ENCODE assay signal across 8 cellular contexts in the genomic region with DNA sequence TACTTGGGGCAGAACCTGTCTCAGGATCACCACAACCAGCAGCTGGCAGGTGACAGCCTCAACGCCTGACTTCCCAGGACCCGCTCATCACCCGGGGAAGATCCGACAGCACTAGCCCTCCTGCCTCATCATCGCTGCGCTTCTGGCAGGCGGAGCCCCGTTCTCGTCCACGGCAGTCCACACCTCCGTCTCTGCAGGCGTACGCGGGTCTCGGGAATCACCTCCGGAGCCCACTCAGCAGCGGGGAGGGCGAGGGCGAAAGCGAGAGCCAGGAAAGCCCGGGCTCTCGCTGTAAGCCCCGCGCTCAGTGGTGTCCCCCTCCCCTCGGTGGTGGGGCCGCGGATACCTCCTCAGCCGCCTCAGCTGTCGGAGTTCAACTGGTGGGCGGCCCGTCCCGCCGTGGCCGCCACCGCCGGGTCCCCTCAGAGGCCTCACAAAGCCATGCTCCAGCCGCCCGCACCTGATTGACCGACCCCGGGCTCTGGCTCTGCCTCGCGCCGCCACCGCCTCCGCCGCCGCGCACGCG. TPM values are rescaled to one million over a fixed set of nuclear protein-coding genes. Genes with fewer than 3 reads are reported as not detected.
DNase-seq lines count a peak whose midpoint lies in the region; ATAC-seq and TF ChIP-seq lines count a peak whose summit lies in the region.

No MANE protein-coding gene starts in this region.

- H3K27ac Mint-ChIP-seq in memory B cell = peak overlapping the region; percentile 88

- no peak for TF ChIP-seq EP300 in suprapubic skin (IDR thresholded peaks at IDR 0.05)

- H3K4me3 ChIP-seq in suprapubic skin = peak overlapping the region; percentile 61

- no peaks in the 10 kb centered on the region for H3K9me3 Mint-ChIP-seq in memory B cell

- H3K36me3 Mint-ChIP-seq in memory B cell = no peaks in the 10 kb centered on the region

- peaks cover 10% of the 10 kb centered on the region for H3K27me3 ChIP-seq in suprapubic skin

- no peaks in the 10 kb centered on the region for H3K9me3 ChIP-seq in suprapubic skin

- no peak for TF ChIP-seq POLR2A in suprapubic skin (IDR thresholded peaks at IDR 0.05)

- ATAC-seq in HG02943 (IDR thresholded peaks at IDR 0.05; ENCODE audit: low read depth, unreplicated experiment) = peak; percentile 26
- peak; percentile 48 for ATAC-seq in memory B cell (ENCODE audit: low read depth)
- no peak for ATAC-seq in HG02973 (IDR thresholded peaks at IDR 0.05; ENCODE audit: unreplicated experiment)

- peaks cover 14% of the 10 kb centered on the region for H3K4me1 Mint-ChIP-seq in memory B cell

- in situ Hi-C loops in SK-MEL-5 (cut with HindIII; ENCODE audit: low pct_unique_long_range_greater_than_20kb, low sequenced_read_pairs) = no loop called here

- H3K36me3 ChIP-seq in suprapubic skin = no peaks in the 10 kb centered on the region

- 54% methylated on average over 7 of the region's 50 CpGs for WGBS in suprapubic skin

- DNase-seq in activated CD8-positive, alpha-beta memory T cell treated with anti-CD3 and anti-CD28 coated beads for 48 hours (ENCODE audit: low read depth in 2 of 3, low spot score in 2 of 3) = peak in 2 of 3 experiments; percentile 5
- DNase-seq in activated CD8-positive, alpha-beta memory T cell treated with anti-CD3 and anti-CD28 coated beads for 24 hours = no peak
- DNase-seq in SK-MEL-5 (ENCODE audit: low read depth, low spot score) (peak; percentile 3), caudate nucleus (lab: John Stamatoyannopoulos, UW) (peak in 12 of 61 donors; percentile 3 to 51 (median 18)), memory B cell (ENCODE audit: low spot score in 2 of 2) (peak in 1 of 2 donors; percentile 18), suprapubic skin (ENCODE audit: low spot score in 2 of 2) (peak in 1 of 2 donors; percentile 68)

- no peak for TF ChIP-seq CTCF in suprapubic skin (IDR thresholded peaks at IDR 0.05)

- peaks cover 6% of the 10 kb centered on the region for H3K4me1 ChIP-seq in suprapubic skin

- H3K27ac ChIP-seq in caudate nucleus (ENCODE audit: low read depth, low read length) (peak overlapping the region; percentile 16), suprapubic skin (peak overlapping the region; percentile 64)

- H3K27me3 Mint-ChIP-seq in memory B cell = no peaks in the 10 kb centered on the region

- H3K4me3 Mint-ChIP-seq in memory B cell = peak overlapping the region; percentile 99

RNA-seq across cellular contexts. Expression of a gene that starts 0.5 kb away (rescaled TPM):
- total RNA-seq in SK-MEL-5 (2014; rRNA removed; shearing (Covaris generic)) = 3.0 and 3.1 TPM in 2 replicates
- polyA plus RNA-seq in SK-MEL-5 (2015; cell fraction: cytosol; rRNA removed) = 2.1 and 5.0 TPM in 2 replicates
- polyA plus RNA-seq in SK-MEL-5 (2015; cell fraction: nucleus; rRNA removed) = 4.6 and 8.4 TPM in 2 replicates
- total RNA-seq in suprapubic skin = 1 to 10 TPM in 2 of 4 donors, under 1 TPM in 2; 0.73 to 1.6 (median 1.1) TPM
